In the genomic region with DNA sequence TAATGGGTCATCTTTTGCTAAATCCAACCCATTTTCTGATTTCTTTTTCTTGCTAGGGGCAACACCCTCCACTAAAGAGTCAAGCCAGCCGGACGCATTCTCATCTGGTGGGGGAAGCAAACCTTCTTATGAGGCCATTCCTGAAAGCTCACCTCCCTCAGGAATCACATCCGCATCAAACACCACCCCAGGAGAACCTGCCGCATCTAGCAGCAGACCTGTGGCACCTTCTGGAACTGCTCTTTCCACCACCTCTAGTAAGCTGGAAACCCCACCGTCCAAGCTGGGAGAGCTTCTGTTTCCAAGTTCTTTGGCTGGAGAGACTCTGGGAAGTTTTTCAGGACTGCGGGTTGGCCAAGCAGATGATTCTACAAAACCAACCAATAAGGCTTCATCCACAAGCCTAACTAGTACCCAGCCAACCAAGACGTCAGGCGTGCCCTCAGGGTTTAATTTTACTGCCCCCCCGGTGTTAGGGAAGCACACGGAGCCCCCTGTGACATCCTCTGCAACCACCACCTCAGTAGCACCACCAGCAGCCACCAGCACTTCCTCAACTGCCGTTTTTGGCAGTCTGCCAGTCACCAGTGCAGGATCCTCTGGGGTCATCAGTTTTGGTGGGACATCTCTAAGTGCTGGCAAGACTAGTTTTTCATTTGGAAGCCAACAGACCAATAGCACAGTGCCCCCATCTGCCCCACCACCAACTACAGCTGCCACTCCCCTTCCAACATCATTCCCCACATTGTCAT, we compare ENCODE assay signal across 18 cellular contexts.
"Had no signal": no experiment of that assay in that cellular context is flagged by ENCODE, and none has a peak within 500 bp of the region (broad histone marks: within the 10 kb centered on the region; RNA-seq: fewer than 3 reads in every experiment).

No MANE protein-coding gene starts in this region.

- H3K4me3 ChIP-seq: ascending aorta, colonic mucosa, heart left ventricle had no signal

- H3K27ac Mint-ChIP-seq: memory B cell; natural killer cell treated with Interleukin-12 subunit alpha and Interleukin-12 subunit beta and Interleukin-15 and Interleukin-18, amount 100 ng/mL, for 72 hours; progenitor cell of endocrine pancreas had no signal

- ATAC-seq: heart left ventricle; natural killer cell treated with Interleukin-12 subunit alpha and Interleukin-12 subunit beta and Interleukin-15 and Interleukin-18, amount 100 ng/mL, for 72 hours; right cardiac atrium had no signal

- H3K27me3 Mint-ChIP-seq: memory B cell; natural killer cell treated with Interleukin-12 subunit alpha and Interleukin-12 subunit beta and Interleukin-15 and Interleukin-18, amount 100 ng/mL, for 72 hours; progenitor cell of endocrine pancreas had no signal

- H3K9me3 ChIP-seq: ascending aorta, colonic mucosa, heart left ventricle had no signal

- H3K27ac ChIP-seq: ascending aorta, colonic mucosa, heart left ventricle had no signal

- H3K4me3 Mint-ChIP-seq: memory B cell; natural killer cell treated with Interleukin-12 subunit alpha and Interleukin-12 subunit beta and Interleukin-15 and Interleukin-18, amount 100 ng/mL, for 72 hours had no signal

- H3K4me1 Mint-ChIP-seq: memory B cell had no signal

- H3K9me3 Mint-ChIP-seq: memory B cell; natural killer cell treated with Interleukin-12 subunit alpha and Interleukin-12 subunit beta and Interleukin-15 and Interleukin-18, amount 100 ng/mL, for 72 hours had no signal

- H3K27me3 ChIP-seq: ascending aorta, colonic mucosa, heart left ventricle had no signal

- H3K4me1 ChIP-seq: ascending aorta, colonic mucosa, heart left ventricle had no signal

- FAIRE-seq: islet of Langerhans, small intestine had no signal

- DNase-seq: activated CD4-positive, alpha-beta T cell treated with anti-CD3 and anti-CD28 coated beads, Interleukin-2, amount 50 U/mL, for 4 hours; activated CD4-positive, CD25-positive, alpha-beta regulatory T cell treated with anti-CD3 and anti-CD28 coated beads, Interleukin-2, amount 50 U/mL, for 72 hours; activated gamma-delta T cell; activated T-cell treated with anti-CD3 and anti-CD28 coated beads, Interleukin-2, amount 50 U/mL, for 48 hours; colonic mucosa; foreskin melanocyte; heart left ventricle; occipital lobe; right cardiac atrium; small intestine; stimulated activated CD4-positive, alpha-beta T cell treated with anti-CD3 and anti-CD28 coated beads, Interleukin-1b, Interleukin-23, amount 100 ng/mL, for 48 hours; stimulated activated naive CD4-positive, alpha-beta T cell; trophoblast cell had no signal
